Comparison of ENCODE assay signal across 1 cellular context in genomic region chr22:33477131-33478111, GRCh38.
TF ChIP-seq lines count a peak whose summit lies in the region.

No MANE protein-coding gene starts in this region.

TF ChIP-seq in IMR-90, 13 proteins besides CTCF, POLR2A, EP300 and RAD21 (continued from another document):
- TF ChIP-seq, protein P1, sequence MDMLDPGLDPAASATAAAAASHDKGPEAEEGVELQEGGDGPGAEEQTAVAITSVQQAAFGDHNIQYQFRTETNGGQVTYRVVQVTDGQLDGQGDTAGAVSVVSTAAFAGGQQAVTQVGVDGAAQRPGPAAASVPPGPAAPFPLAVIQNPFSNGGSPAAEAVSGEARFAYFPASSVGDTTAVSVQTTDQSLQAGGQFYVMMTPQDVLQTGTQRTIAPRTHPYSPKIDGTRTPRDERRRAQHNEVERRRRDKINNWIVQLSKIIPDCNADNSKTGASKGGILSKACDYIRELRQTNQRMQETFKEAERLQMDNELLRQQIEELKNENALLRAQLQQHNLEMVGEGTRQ (IDR thresholded peaks at IDR 0.05; ENCODE audit: low read depth, low read length): no peak
- TF ChIP-seq RFX5 (IDR thresholded peaks at IDR 0.05; ENCODE audit: low read depth, low read length): no peak
